ENCODE assay signal across 19 cellular contexts in genomic region chr7:158409816-158410330, GRCh38.
"Had no signal": no experiment of that assay in that cellular context is flagged by ENCODE, and none has a peak within 500 bp of the region (broad histone marks: within the 10 kb centered on the region; RNA-seq: fewer than 3 reads in every experiment).

No MANE protein-coding gene starts in this region.

- H3K27ac ChIP-seq: foreskin keratinocyte, left ventricle myocardium inferior, ovary, prostate gland, right lobe of liver, skin epidermis, stomach had no signal

- ATAC-seq: effector memory CD8-positive, alpha-beta T cell; foreskin keratinocyte had no signal

- H3K9me3 ChIP-seq: left ventricle myocardium inferior, ovary, prostate gland, right lobe of liver, stomach had no signal

- H3K27me3 ChIP-seq: foreskin keratinocyte, ovary, right lobe of liver had no signal

- H3K4me3 ChIP-seq: left ventricle myocardium inferior, lung, ovary, prostate gland, right lobe of liver, skin epidermis, stomach had no signal

- H3K4me1 Mint-ChIP-seq: immature natural killer cell, naive B cell, nephron had no signal

- DNase-seq: effector memory CD8-positive, alpha-beta T cell; foreskin keratinocyte; immature natural killer cell; left ventricle myocardium inferior; mesenchymal stem cell; naive B cell; nucleus accumbens; right lobe of liver; stimulated activated CD4-positive, alpha-beta T cell treated with anti-CD3 and anti-CD28 coated beads, Interleukin-12 subunit alpha, Interleukin-12 subunit beta, amount 100 ng/mL, for 4 hours; stimulated activated naive CD4-positive, alpha-beta T cell; stomach; substantia nigra; trophoblast cell had no signal

- H3K4me3 Mint-ChIP-seq: dendritic cell treated with granulocyte-macrophage colony-stimulating factor and Interleukin-4, amounts not matched to agents 40 ng/mL and 50 ng/mL, for 4 days; effector memory CD8-positive, alpha-beta T cell; immature natural killer cell; naive B cell; nephron had no signal

- H3K4me1 ChIP-seq: foreskin keratinocyte, left ventricle myocardium inferior, prostate gland, right lobe of liver had no signal

- H3K36me3 ChIP-seq: left ventricle myocardium inferior, ovary, prostate gland, right lobe of liver, stomach had no signal

- H3K9me3 Mint-ChIP-seq: dendritic cell treated with granulocyte-macrophage colony-stimulating factor and Interleukin-4, amounts not matched to agents 40 ng/mL and 50 ng/mL, for 4 days; effector memory CD8-positive, alpha-beta T cell; naive B cell; nephron had no signal

- H3K27ac Mint-ChIP-seq: dendritic cell treated with granulocyte-macrophage colony-stimulating factor and Interleukin-4, amounts not matched to agents 40 ng/mL and 50 ng/mL, for 4 days; effector memory CD8-positive, alpha-beta T cell; immature natural killer cell; naive B cell; nephron had no signal

- H3K36me3 Mint-ChIP-seq: immature natural killer cell, naive B cell had no signal

- H3K27me3 Mint-ChIP-seq: dendritic cell treated with granulocyte-macrophage colony-stimulating factor and Interleukin-4, amounts not matched to agents 40 ng/mL and 50 ng/mL, for 4 days had no signal
